1 cellular context compared by ENCODE assay signal in the genomic region with DNA sequence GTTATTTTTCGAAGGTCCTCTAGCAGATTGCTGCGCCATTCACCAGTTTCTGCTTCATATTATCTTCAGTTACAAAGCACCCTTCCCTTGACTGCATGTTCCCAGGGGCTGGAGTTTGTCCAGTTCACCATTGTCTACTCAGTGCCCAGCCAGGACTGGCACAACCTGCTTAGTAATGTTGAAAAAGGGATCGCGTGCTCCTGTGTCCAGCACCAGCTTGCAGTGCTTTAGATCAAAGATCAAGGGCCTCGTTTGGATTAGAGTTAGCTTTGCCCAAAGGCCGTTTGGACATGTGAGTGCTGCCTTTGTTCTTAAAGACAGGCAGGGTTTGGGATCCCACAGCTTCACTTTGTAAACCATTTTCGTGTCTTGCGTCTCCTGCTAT.
TF ChIP-seq lines count a peak whose summit lies in the region.

No MANE protein-coding gene starts in this region.

TF ChIP-seq in HepG2, 621 proteins besides CTCF, POLR2A, EP300 and RAD21 (continues in another document):
- TF ChIP-seq, protein P1, sequence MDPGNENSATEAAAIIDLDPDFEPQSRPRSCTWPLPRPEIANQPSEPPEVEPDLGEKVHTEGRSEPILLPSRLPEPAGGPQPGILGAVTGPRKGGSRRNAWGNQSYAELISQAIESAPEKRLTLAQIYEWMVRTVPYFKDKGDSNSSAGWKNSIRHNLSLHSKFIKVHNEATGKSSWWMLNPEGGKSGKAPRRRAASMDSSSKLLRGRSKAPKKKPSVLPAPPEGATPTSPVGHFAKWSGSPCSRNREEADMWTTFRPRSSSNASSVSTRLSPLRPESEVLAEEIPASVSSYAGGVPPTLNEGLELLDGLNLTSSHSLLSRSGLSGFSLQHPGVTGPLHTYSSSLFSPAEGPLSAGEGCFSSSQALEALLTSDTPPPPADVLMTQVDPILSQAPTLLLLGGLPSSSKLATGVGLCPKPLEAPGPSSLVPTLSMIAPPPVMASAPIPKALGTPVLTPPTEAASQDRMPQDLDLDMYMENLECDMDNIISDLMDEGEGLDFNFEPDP (CRISPR knock-in tag; conservative IDR thresholded peaks at IDR 0.05), result no peak
- TF ChIP-seq, protein P2, sequence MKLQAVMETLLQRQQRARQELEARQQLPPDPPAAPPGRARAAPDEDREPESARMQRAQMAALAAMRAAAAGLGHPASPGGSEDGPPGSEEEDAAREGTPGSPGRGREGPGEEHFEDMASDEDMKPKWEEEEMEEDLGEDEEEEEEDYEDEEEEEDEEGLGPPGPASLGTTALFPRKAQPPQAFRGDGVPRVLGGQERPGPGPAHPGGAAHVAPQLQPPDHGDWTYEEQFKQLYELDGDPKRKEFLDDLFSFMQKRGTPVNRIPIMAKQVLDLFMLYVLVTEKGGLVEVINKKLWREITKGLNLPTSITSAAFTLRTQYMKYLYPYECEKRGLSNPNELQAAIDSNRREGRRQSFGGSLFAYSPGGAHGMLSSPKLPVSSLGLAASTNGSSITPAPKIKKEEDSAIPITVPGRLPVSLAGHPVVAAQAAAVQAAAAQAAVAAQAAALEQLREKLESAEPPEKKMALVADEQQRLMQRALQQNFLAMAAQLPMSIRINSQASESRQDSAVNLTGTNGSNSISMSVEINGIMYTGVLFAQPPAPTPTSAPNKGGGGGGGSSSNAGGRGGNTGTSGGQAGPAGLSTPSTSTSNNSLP (IDR thresholded peaks at IDR 0.05; ENCODE audit: low read depth, low read length), result no peak
- no peak for TF ChIP-seq SRSF9 (IDR thresholded peaks at IDR 0.05; ENCODE audit: borderline replicate concordance, insufficient read depth, low read depth, low read length, poor library complexity, severe bottlenecking)
- no peak for TF ChIP-seq ZNF44 (CRISPR knock-in tag; IDR thresholded peaks at IDR 0.05)
- TF ChIP-seq, protein P3, sequence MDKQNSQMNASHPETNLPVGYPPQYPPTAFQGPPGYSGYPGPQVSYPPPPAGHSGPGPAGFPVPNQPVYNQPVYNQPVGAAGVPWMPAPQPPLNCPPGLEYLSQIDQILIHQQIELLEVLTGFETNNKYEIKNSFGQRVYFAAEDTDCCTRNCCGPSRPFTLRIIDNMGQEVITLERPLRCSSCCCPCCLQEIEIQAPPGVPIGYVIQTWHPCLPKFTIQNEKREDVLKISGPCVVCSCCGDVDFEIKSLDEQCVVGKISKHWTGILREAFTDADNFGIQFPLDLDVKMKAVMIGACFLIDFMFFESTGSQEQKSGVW (CRISPR knock-in tag; IDR thresholded peaks at IDR 0.05; ENCODE audit: borderline replicate concordance), result no peak
- TF ChIP-seq, protein P4, sequence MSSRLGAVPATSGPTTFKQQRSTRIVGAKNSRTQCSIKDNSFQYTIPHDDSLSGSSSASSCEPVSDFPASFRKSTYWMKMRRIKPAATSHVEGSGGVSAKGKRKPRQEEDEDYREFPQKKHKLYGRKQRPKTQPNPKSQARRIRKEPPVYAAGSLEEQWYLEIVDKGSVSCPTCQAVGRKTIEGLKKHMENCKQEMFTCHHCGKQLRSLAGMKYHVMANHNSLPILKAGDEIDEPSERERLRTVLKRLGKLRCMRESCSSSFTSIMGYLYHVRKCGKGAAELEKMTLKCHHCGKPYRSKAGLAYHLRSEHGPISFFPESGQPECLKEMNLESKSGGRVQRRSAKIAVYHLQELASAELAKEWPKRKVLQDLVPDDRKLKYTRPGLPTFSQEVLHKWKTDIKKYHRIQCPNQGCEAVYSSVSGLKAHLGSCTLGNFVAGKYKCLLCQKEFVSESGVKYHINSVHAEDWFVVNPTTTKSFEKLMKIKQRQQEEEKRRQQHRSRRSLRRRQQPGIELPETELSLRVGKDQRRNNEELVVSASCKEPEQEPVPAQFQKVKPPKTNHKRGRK (CRISPR knock-in tag; IDR thresholded peaks at IDR 0.05), result no peak
- no peak for TF ChIP-seq NR2F6 (IDR thresholded peaks at IDR 0.05)
- TF ChIP-seq NR2F6 (CRISPR knock-in tag; IDR thresholded peaks at IDR 0.05), result no peak
- no peak for TF ChIP-seq RBAK (CRISPR knock-in tag; IDR thresholded peaks at IDR 0.05)
- TF ChIP-seq EZH2 (conservative IDR thresholded peaks at IDR 0.05; ENCODE audit: low read depth, low read length), result no peak
- TF ChIP-seq ZFP41 (CRISPR knock-in tag; IDR thresholded peaks at IDR 0.05; ENCODE audit: borderline replicate concordance), result 0 out of 2 replicates have a peak, but pooled peaks have one; percentile 16
- no peak; the same call in 1 of the 2 replicates for TF ChIP-seq HOXA5 (CRISPR knock-in tag; IDR thresholded peaks at IDR 0.05)
- no peak for TF ChIP-seq POLR2AphosphoS2 (IDR thresholded peaks at IDR 0.05; ENCODE audit: low read depth, low read length)
- no peak for TF ChIP-seq SYNCRIP (IDR thresholded peaks at IDR 0.05; ENCODE audit: insufficient read depth, low read depth, low read length)
- TF ChIP-seq CEBPB (IDR thresholded peaks at IDR 0.05; ENCODE audit: borderline replicate concordance, low read depth, low read length), result no peak
- TF ChIP-seq, protein P5, sequence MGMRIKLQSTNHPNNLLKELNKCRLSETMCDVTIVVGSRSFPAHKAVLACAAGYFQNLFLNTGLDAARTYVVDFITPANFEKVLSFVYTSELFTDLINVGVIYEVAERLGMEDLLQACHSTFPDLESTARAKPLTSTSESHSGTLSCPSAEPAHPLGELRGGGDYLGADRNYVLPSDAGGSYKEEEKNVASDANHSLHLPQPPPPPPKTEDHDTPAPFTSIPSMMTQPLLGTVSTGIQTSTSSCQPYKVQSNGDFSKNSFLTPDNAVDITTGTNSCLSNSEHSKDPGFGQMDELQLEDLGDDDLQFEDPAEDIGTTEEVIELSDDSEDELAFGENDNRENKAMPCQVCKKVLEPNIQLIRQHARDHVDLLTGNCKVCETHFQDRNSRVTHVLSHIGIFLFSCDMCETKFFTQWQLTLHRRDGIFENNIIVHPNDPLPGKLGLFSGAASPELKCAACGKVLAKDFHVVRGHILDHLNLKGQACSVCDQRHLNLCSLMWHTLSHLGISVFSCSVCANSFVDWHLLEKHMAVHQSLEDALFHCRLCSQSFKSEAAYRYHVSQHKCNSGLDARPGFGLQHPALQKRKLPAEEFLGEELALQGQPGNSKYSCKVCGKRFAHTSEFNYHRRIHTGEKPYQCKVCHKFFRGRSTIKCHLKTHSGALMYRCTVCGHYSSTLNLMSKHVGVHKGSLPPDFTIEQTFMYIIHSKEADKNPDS (CRISPR knock-in tag; IDR thresholded peaks at IDR 0.05), result no peak
- TF ChIP-seq DMAP1 (CRISPR knock-in tag; IDR thresholded peaks at IDR 0.05), result peak; percentile 67; the same call in 1 of the 2 replicates
- TF ChIP-seq ZNF572 (CRISPR knock-in tag; IDR thresholded peaks at IDR 0.05), result no peak
- peak; percentile 61; the same call in 1 of the 2 replicates for TF ChIP-seq SOX5 (CRISPR knock-in tag; IDR thresholded peaks at IDR 0.05; ENCODE audit: borderline replicate concordance)
- TF ChIP-seq SP1 (IDR thresholded peaks at IDR 0.05), result no peak
- no peak for TF ChIP-seq SP1 (CRISPR knock-in tag; IDR thresholded peaks at IDR 0.05)
- TF ChIP-seq CBX1 (IDR thresholded peaks at IDR 0.05; ENCODE audit: low read depth), result no peak
- TF ChIP-seq, protein P6, sequence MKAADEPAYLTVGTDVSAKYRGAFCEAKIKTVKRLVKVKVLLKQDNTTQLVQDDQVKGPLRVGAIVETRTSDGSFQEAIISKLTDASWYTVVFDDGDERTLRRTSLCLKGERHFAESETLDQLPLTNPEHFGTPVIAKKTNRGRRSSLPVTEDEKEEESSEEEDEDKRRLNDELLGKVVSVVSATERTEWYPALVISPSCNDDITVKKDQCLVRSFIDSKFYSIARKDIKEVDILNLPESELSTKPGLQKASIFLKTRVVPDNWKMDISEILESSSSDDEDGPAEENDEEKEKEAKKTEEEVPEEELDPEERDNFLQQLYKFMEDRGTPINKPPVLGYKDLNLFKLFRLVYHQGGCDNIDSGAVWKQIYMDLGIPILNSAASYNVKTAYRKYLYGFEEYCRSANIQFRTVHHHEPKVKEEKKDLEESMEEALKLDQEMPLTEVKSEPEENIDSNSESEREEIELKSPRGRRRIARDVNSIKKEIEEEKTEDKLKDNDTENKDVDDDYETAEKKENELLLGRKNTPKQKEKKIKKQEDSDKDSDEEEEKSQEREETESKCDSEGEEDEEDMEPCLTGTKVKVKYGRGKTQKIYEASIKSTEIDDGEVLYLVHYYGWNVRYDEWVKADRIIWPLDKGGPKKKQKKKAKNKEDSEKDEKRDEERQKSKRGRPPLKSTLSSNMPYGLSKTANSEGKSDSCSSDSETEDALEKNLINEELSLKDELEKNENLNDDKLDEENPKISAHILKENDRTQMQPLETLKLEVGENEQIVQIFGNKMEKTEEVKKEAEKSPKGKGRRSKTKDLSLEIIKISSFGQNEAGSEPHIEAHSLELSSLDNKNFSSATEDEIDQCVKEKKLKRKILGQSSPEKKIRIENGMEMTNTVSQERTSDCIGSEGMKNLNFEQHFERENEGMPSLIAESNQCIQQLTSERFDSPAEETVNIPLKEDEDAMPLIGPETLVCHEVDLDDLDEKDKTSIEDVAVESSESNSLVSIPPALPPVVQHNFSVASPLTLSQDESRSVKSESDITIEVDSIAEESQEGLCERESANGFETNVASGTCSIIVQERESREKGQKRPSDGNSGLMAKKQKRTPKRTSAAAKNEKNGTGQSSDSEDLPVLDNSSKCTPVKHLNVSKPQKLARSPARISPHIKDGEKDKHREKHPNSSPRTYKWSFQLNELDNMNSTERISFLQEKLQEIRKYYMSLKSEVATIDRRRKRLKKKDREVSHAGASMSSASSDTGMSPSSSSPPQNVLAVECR (CRISPR knock-in tag; IDR thresholded peaks at IDR 0.05; ENCODE audit: borderline replicate concordance), result no peak
- TF ChIP-seq, protein P7, sequence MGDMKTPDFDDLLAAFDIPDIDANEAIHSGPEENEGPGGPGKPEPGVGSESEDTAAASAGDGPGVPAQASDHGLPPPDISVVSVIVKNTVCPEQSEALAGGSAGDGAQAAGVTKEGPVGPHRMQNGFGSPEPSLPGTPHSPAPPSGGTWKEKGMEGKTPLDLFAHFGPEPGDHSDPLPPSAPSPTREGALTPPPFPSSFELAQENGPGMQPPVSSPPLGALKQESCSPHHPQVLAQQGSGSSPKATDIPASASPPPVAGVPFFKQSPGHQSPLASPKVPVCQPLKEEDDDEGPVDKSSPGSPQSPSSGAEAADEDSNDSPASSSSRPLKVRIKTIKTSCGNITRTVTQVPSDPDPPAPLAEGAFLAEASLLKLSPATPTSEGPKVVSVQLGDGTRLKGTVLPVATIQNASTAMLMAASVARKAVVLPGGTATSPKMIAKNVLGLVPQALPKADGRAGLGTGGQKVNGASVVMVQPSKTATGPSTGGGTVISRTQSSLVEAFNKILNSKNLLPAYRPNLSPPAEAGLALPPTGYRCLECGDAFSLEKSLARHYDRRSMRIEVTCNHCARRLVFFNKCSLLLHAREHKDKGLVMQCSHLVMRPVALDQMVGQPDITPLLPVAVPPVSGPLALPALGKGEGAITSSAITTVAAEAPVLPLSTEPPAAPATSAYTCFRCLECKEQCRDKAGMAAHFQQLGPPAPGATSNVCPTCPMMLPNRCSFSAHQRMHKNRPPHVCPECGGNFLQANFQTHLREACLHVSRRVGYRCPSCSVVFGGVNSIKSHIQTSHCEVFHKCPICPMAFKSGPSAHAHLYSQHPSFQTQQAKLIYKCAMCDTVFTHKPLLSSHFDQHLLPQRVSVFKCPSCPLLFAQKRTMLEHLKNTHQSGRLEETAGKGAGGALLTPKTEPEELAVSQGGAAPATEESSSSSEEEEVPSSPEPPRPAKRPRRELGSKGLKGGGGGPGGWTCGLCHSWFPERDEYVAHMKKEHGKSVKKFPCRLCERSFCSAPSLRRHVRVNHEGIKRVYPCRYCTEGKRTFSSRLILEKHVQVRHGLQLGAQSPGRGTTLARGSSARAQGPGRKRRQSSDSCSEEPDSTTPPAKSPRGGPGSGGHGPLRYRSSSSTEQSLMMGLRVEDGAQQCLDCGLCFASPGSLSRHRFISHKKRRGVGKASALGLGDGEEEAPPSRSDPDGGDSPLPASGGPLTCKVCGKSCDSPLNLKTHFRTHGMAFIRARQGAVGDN (CRISPR knock-in tag; IDR thresholded peaks at IDR 0.05), result no peak
- TF ChIP-seq ZBTB42 (CRISPR knock-in tag; IDR thresholded peaks at IDR 0.05), result no peak
- TF ChIP-seq NCOA5 (CRISPR knock-in tag; IDR thresholded peaks at IDR 0.05), result no peak
- TF ChIP-seq BORCS8-MEF2B (CRISPR knock-in tag; IDR thresholded peaks at IDR 0.05), result peak; percentile 57; the same call in 1 of the 2 replicates
- TF ChIP-seq, protein P8, sequence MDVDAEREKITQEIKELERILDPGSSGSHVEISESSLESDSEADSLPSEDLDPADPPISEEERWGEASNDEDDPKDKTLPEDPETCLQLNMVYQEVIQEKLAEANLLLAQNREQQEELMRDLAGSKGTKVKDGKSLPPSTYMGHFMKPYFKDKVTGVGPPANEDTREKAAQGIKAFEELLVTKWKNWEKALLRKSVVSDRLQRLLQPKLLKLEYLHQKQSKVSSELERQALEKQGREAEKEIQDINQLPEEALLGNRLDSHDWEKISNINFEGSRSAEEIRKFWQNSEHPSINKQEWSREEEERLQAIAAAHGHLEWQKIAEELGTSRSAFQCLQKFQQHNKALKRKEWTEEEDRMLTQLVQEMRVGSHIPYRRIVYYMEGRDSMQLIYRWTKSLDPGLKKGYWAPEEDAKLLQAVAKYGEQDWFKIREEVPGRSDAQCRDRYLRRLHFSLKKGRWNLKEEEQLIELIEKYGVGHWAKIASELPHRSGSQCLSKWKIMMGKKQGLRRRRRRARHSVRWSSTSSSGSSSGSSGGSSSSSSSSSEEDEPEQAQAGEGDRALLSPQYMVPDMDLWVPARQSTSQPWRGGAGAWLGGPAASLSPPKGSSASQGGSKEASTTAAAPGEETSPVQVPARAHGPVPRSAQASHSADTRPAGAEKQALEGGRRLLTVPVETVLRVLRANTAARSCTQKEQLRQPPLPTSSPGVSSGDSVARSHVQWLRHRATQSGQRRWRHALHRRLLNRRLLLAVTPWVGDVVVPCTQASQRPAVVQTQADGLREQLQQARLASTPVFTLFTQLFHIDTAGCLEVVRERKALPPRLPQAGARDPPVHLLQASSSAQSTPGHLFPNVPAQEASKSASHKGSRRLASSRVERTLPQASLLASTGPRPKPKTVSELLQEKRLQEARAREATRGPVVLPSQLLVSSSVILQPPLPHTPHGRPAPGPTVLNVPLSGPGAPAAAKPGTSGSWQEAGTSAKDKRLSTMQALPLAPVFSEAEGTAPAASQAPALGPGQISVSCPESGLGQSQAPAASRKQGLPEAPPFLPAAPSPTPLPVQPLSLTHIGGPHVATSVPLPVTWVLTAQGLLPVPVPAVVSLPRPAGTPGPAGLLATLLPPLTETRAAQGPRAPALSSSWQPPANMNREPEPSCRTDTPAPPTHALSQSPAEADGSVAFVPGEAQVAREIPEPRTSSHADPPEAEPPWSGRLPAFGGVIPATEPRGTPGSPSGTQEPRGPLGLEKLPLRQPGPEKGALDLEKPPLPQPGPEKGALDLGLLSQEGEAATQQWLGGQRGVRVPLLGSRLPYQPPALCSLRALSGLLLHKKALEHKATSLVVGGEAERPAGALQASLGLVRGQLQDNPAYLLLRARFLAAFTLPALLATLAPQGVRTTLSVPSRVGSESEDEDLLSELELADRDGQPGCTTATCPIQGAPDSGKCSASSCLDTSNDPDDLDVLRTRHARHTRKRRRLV (CRISPR knock-in tag; IDR thresholded peaks at IDR 0.05), result no peak
- TF ChIP-seq ZFP62 (CRISPR knock-in tag; IDR thresholded peaks at IDR 0.05), result no peak
